8 cellular contexts compared by ENCODE assay signal in genomic region chr12:67647547-67648305, GRCh38. TPM values are rescaled to one million over a fixed set of nuclear protein-coding genes. Genes with fewer than 3 reads are reported as not detected.
DNase-seq lines count a peak whose midpoint lies in the region; ATAC-seq, FAIRE-seq and TF ChIP-seq lines count a peak whose summit lies in the region.

No MANE protein-coding gene starts in this region.

- H3K9me3 Mint-ChIP-seq in CD14-positive monocyte = peaks cover 0 to 2% (median 0%) of the 10 kb centered on the region in 7 donors
- no peaks in the 10 kb centered on the region for H3K9me3 Mint-ChIP-seq in activated naive CD8-positive, alpha-beta T cell treated with anti-CD3 and anti-CD28 coated beads, Interleukin-2, amount 10 ng/mL, durations not matched to agents 7 days and 5 days

- peak; percentile 13 for TF ChIP-seq CTCF in CD14-positive monocyte (IDR thresholded peaks at IDR 0.05)

- FAIRE-seq in urothelium cell line (lab: Jason Lieb, UNC) = no peak

- peak; percentile 21 for ATAC-seq in GM21367 (IDR thresholded peaks at IDR 0.05; ENCODE audit: unreplicated experiment)
- peak; percentile 11 for ATAC-seq in activated naive CD8-positive, alpha-beta T cell treated with anti-CD3 and anti-CD28 coated beads, Interleukin-2, amount 10 ng/mL, durations not matched to agents 7 days and 5 days (ENCODE audit: low read depth)

- POLR2A ChIA-PET in activated naive CD8-positive, alpha-beta T cell treated with anti-CD3 and anti-CD28 coated beads, Interleukin-2, amount 10 ng/mL, durations not matched to agents 7 days and 5 days (lab: Charles Lee) = interaction anchor here (0.6 to 4.4 kb wide), 11 partner anchors 12 to 379 kb away, joined by 3 to 57 read pairs (median 7); partner anchors contain the start of gene CAND1

- DNase-seq in CD14-positive monocyte (ENCODE audit: low spot score) (peak; percentile 58), M059J (ENCODE audit: low read depth) (peak; percentile 90), RPMI8226 (peak; percentile 77), glomerular visceral epithelial cell (ENCODE audit: extremely low spot score) (peak; percentile 90), urothelium cell line (ENCODE audit: low spot score) (peak; percentile 80)
- DNase-seq in activated naive CD8-positive, alpha-beta T cell treated with anti-CD3 and anti-CD28 coated beads, Interleukin-2, amount 10 ng/mL, durations not matched to agents 7 days and 5 days = no peak

- H2AFZ ChIP-seq in neuron (ENCODE audit: low read depth, low read length) = peak overlapping the region; percentile 95

- H3K4me1 ChIP-seq in neuron (ENCODE audit: insufficient read depth, low read length) = peaks cover 26% of the 10 kb centered on the region

- H3K4me3 ChIP-seq in neuron (ENCODE audit: low read length) = peak overlapping the region; percentile 96

- no peaks in the 10 kb centered on the region for H3K27me3 ChIP-seq in neuron (ENCODE audit: insufficient read depth, low read length)

- H3K27me3 Mint-ChIP-seq in CD14-positive monocyte (ENCODE audit: low read depth in 3 of 3) = peaks cover 10 to 21% (median 13%) of the 10 kb centered on the region in 3 donors
- H3K27me3 Mint-ChIP-seq in activated naive CD8-positive, alpha-beta T cell treated with anti-CD3 and anti-CD28 coated beads, Interleukin-2, amount 10 ng/mL, durations not matched to agents 7 days and 5 days = peaks cover 4% of the 10 kb centered on the region

- peak overlapping the region; percentile 38 to 89 (median 79) for H3K27ac Mint-ChIP-seq in CD14-positive monocyte
- peak overlapping the region; percentile 95 for H3K27ac Mint-ChIP-seq in activated naive CD8-positive, alpha-beta T cell treated with anti-CD3 and anti-CD28 coated beads, Interleukin-2, amount 10 ng/mL, durations not matched to agents 7 days and 5 days

- no peaks in the 10 kb centered on the region for H3K36me3 ChIP-seq in neuron (ENCODE audit: insufficient read depth, low read length)

- intact Hi-C loops in CD14-positive monocyte (cut with micrococcal nuclease) = no loop called here

- H3K4me1 Mint-ChIP-seq in CD14-positive monocyte = peaks cover 26% of the 10 kb centered on the region
- peaks cover 27% of the 10 kb centered on the region for H3K4me1 Mint-ChIP-seq in activated naive CD8-positive, alpha-beta T cell treated with anti-CD3 and anti-CD28 coated beads, Interleukin-2, amount 10 ng/mL, durations not matched to agents 7 days and 5 days

- peak overlapping the region; percentile 93 to 95 for H3K4me3 Mint-ChIP-seq in CD14-positive monocyte
- H3K4me3 Mint-ChIP-seq in activated naive CD8-positive, alpha-beta T cell treated with anti-CD3 and anti-CD28 coated beads, Interleukin-2, amount 10 ng/mL, durations not matched to agents 7 days and 5 days = peak overlapping the region; percentile 96

- H3K9me3 ChIP-seq in neuron (ENCODE audit: low read length) = peaks cover 1% of the 10 kb centered on the region

- peaks cover 4 to 9% of the 10 kb centered on the region in 2 donors for H3K36me3 Mint-ChIP-seq in CD14-positive monocyte
- peaks cover 13% of the 10 kb centered on the region for H3K36me3 Mint-ChIP-seq in activated naive CD8-positive, alpha-beta T cell treated with anti-CD3 and anti-CD28 coated beads, Interleukin-2, amount 10 ng/mL, durations not matched to agents 7 days and 5 days

RNA-seq across cellular contexts. Expression of gene DYRK2, which starts 0.8 kb away (rescaled TPM):
- polyA plus RNA-seq in CD14-positive monocyte = 1 to 10 TPM; 7.5 to 9.7 TPM
- total RNA-seq in M059J (2014; rRNA removed; shearing (Covaris generic)) = 8.3 and 18.5 TPM in 2 replicates
- 100 to 1,000 TPM; 108 to 109 TPM for total RNA-seq in activated naive CD8-positive, alpha-beta T cell treated with anti-CD3 and anti-CD28 coated beads, Interleukin-2, amount 10 ng/mL, durations not matched to agents 7 days and 5 days
